ENCODE assay signal across 8 cellular contexts in the genomic region with DNA sequence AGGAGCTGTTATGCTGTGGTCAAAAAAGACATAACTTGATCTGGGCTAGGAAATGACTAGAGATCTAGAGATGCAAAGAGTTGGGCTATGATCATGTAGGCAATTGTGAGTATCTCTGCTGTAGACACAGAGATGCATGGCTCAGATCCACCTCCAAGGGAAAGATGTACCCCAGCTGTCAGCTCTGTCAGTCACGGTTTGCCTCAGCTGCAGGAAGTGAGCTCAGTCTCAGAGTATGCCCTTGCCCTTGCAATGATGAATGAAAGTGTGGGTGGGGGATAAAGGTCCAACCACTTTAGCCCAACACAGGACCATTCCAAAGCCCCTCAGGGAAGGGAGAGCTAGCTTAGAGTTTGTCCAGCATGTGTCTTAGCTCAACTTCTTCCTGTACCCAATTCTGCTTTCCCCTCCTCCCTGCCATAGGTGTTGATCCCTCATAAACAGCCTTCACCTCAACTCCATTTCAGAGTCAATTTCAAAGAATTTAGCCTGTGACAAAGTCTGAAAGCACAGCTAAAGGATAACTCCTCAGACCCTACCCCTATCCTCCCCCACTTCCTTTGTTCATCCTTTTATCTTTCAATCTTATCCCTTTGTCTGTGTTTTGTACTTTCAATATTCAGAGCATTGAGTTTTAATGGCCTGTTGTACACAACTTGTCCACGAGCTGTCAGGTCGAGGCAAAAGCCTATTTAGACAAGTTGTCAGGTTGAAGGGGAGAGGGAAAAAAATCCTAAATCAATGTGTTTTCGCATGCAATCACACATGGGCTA.
A peak's percentile ranks its signal among the peaks of the same experiment; 100 is the strongest.
DNase-seq lines count a peak whose midpoint lies in the region; ATAC-seq and TF ChIP-seq lines count a peak whose summit lies in the region.

No MANE protein-coding gene starts in this region.

- H3K27me3 Mint-ChIP-seq in activated CD8-positive, alpha-beta T cell treated with anti-CD3 and anti-CD28 coated beads for 36 hours, result no peaks in the 10 kb centered on the region
- peaks cover 2% of the 10 kb centered on the region for H3K27me3 Mint-ChIP-seq in neural progenitor cell (ENCODE audit: insufficient read depth, low read depth)
- peaks cover 3% of the 10 kb centered on the region for H3K27me3 Mint-ChIP-seq in GM23338 (ENCODE audit: insufficient read depth, low read depth, poor library complexity)

- no peak overlapping the region for H3K4me3 ChIP-seq in AG10803 (ENCODE audit: low read length)
- H3K4me3 ChIP-seq in neural progenitor cell, result no peak overlapping the region
- H3K4me3 ChIP-seq in GM23338, result no peak overlapping the region
- H3K4me3 ChIP-seq in upper lobe of left lung, result no peak overlapping the region

- WGBS in upper lobe of left lung, 2 donors, result 66 to 73% methylated on average over 3 to 4 of the region's 4 CpGs

- H3K4me2 ChIP-seq in neural progenitor cell, result no peak overlapping the region
- H3K4me2 ChIP-seq in GM23338, result no peak overlapping the region

- intact Hi-C loops in activated CD8-positive, alpha-beta T cell treated with anti-CD3 and anti-CD28 coated beads for 36 hours (cut with micrococcal nuclease), result no loop called here

- H4K20me1 ChIP-seq in neural progenitor cell (ENCODE audit: low read depth) (no peaks in the 10 kb centered on the region), GM23338 (replicated peaks; ENCODE audit: insufficient read depth) (no peaks in the 10 kb centered on the region)

- H3K9me3 ChIP-seq in neural progenitor cell (ENCODE audit: low read depth), result no peaks in the 10 kb centered on the region
- H3K9me3 ChIP-seq in upper lobe of left lung, result no peaks in the 10 kb centered on the region

- H3K79me2 ChIP-seq in neural progenitor cell (ENCODE audit: low read depth) (no peaks in the 10 kb centered on the region), GM23338 (replicated peaks; ENCODE audit: insufficient read depth) (no peaks in the 10 kb centered on the region)

- H3F3A ChIP-seq in neural progenitor cell (ENCODE audit: low read depth), result no peaks in the 10 kb centered on the region
- H3F3A ChIP-seq in GM23338 (replicated peaks; ENCODE audit: low read depth), result no peaks in the 10 kb centered on the region

- H3K27me3 ChIP-seq in neural progenitor cell (no peaks in the 10 kb centered on the region), GM23338 (ENCODE audit: insufficient read depth) (no peaks in the 10 kb centered on the region), upper lobe of left lung (no peaks in the 10 kb centered on the region)

- H3K9ac ChIP-seq in neural progenitor cell, result no peak overlapping the region

- H3K4me1 Mint-ChIP-seq in activated CD8-positive, alpha-beta T cell treated with anti-CD3 and anti-CD28 coated beads for 36 hours (ENCODE audit: low read depth), result peaks cover 10% of the 10 kb centered on the region
- no peaks in the 10 kb centered on the region for H3K4me1 Mint-ChIP-seq in neural progenitor cell
- peaks cover 9% of the 10 kb centered on the region for H3K4me1 Mint-ChIP-seq in GM23338

- H3K36me3 ChIP-seq in neural progenitor cell (no peaks in the 10 kb centered on the region), GM23338 (ENCODE audit: insufficient read depth) (no peaks in the 10 kb centered on the region), upper lobe of left lung (no peaks in the 10 kb centered on the region)

- CTCF ChIA-PET in activated CD8-positive, alpha-beta T cell treated with anti-CD3 and anti-CD28 coated beads for 36 hours (lab: Charles Lee), result no interaction called here

- POLR2A ChIA-PET in activated CD8-positive, alpha-beta T cell treated with anti-CD3 and anti-CD28 coated beads for 36 hours (lab: Charles Lee), result interaction anchor here (1.3 to 1.5 kb wide), 3 partner anchors 12 to 88 kb away, joined by 3 to 4 read pairs (median 3); no protein-coding TSS in a partner anchor

- H3K9me3 Mint-ChIP-seq in activated CD8-positive, alpha-beta T cell treated with anti-CD3 and anti-CD28 coated beads for 36 hours, result no peaks in the 10 kb centered on the region
- H3K9me3 Mint-ChIP-seq in neural progenitor cell, result peaks cover 8% of the 10 kb centered on the region
- H3K9me3 Mint-ChIP-seq in GM23338, result no peaks in the 10 kb centered on the region; the same call in 2 of the 3 replicates

- no peaks in the 10 kb centered on the region for H3K9me2 ChIP-seq in GM23338 (ENCODE audit: insufficient read depth)

- no peaks in the 10 kb centered on the region for H3K36me3 Mint-ChIP-seq in activated CD8-positive, alpha-beta T cell treated with anti-CD3 and anti-CD28 coated beads for 36 hours (ENCODE audit: low read depth)
- H3K36me3 Mint-ChIP-seq in neural progenitor cell, result no peaks in the 10 kb centered on the region
- H3K36me3 Mint-ChIP-seq in GM23338 (ENCODE audit: low read depth), result no peaks in the 10 kb centered on the region

- ATAC-seq in GM18907 (IDR thresholded peaks at IDR 0.05; ENCODE audit: unreplicated experiment) (peak; percentile 97), HG02943 (IDR thresholded peaks at IDR 0.05; ENCODE audit: low read depth, unreplicated experiment) (peak; percentile 91), GM23338 (no peak), upper lobe of left lung (ENCODE audit: low FRiP score in 2 of 2) (no peak)
- ATAC-seq in activated CD8-positive, alpha-beta T cell treated with anti-CD3 and anti-CD28 coated beads for 36 hours, result peak; percentile 99

- TF ChIP-seq CTCF in AG10803 (conservative IDR thresholded peaks at IDR 0.05; ENCODE audit: low read length) (no peak), neural progenitor cell (IDR thresholded peaks at IDR 0.05) (no peak), GM23338 (conservative IDR thresholded peaks at IDR 0.05; ENCODE audit: low read depth in 2 of 2) (no peak), upper lobe of left lung (IDR thresholded peaks at IDR 0.05) (no peak)
- no peak for TF ChIP-seq CTCF in activated CD8-positive, alpha-beta T cell treated with anti-CD3 and anti-CD28 coated beads for 36 hours (IDR thresholded peaks at IDR 0.05)

- DNase-seq in AG10803 (ENCODE audit: low read depth) (peak; percentile 15), neural progenitor cell (ENCODE audit: low spot score) (no peak), GM23338 (ENCODE audit: low spot score) (no peak), NCI-H1930 (lab: John Stamatoyannopoulos, UW) (no peak), upper lobe of left lung (no peak)
- DNase-seq in activated CD8-positive, alpha-beta T cell treated with anti-CD3 and anti-CD28 coated beads for 36 hours, result peak; percentile 64

- TF ChIP-seq POLR2A in upper lobe of left lung (IDR thresholded peaks at IDR 0.05), result no peak

- H3K27ac ChIP-seq in neural progenitor cell (no peak overlapping the region), GM23338 (ENCODE audit: low read depth) (no peak overlapping the region), upper lobe of left lung (no peak overlapping the region)

- no peak for TF ChIP-seq EP300 in upper lobe of left lung (IDR thresholded peaks at IDR 0.05)

- peak overlapping the region; percentile 61 for H3K27ac Mint-ChIP-seq in activated CD8-positive, alpha-beta T cell treated with anti-CD3 and anti-CD28 coated beads for 36 hours
- no peak overlapping the region for H3K27ac Mint-ChIP-seq in neural progenitor cell
- H3K27ac Mint-ChIP-seq in GM23338, result no peak overlapping the region; the same call in 1 of the 2 replicates

- H2AFZ ChIP-seq in neural progenitor cell (replicated peaks) (no peak overlapping the region), GM23338 (no peak overlapping the region)

- no peak overlapping the region for H3K4me3 Mint-ChIP-seq in activated CD8-positive, alpha-beta T cell treated with anti-CD3 and anti-CD28 coated beads for 36 hours
- no peak overlapping the region for H3K4me3 Mint-ChIP-seq in neural progenitor cell
- H3K4me3 Mint-ChIP-seq in GM23338, result no peak overlapping the region

- H3K4me1 ChIP-seq in neural progenitor cell (no peaks in the 10 kb centered on the region), GM23338 (ENCODE audit: insufficient read depth) (no peaks in the 10 kb centered on the region; the same call in 1 of the 2 replicates), upper lobe of left lung (no peaks in the 10 kb centered on the region)

Comparison
In these comparisons a context has a peak if more than half of its experiments do, and no peak if none do; other contexts are left out.
1. DNase-seq: peak in AG10803 (single experiment) and activated CD8-positive, alpha-beta T cell treated with anti-CD3 and anti-CD28 coated beads for 36 hours (single experiment); none in neural progenitor cell (single experiment), GM23338 (single experiment), NCI-H1930 (0 of 2) and upper lobe of left lung (0 of 2).
2. ATAC-seq: peak in GM18907 (single experiment), HG02943 (single experiment) and activated CD8-positive, alpha-beta T cell treated with anti-CD3 and anti-CD28 coated beads for 36 hours (single experiment); none in GM23338 (single experiment) and upper lobe of left lung (0 of 2).